In genomic region chr2:158989165-158989564, GRCh38 we compare ENCODE assay signal across 16 cellular contexts. TPM values are rescaled to one million over a fixed set of nuclear protein-coding genes. Genes with fewer than 3 reads are reported as not detected.
DNase-seq lines count a peak whose midpoint lies in the region; ATAC-seq, FAIRE-seq and TF ChIP-seq lines count a peak whose summit lies in the region.
"Had no signal": no experiment of that assay in that cellular context is flagged by ENCODE, and none has a peak within 500 bp of the region (broad histone marks: within the 10 kb centered on the region; RNA-seq: fewer than 3 reads in every experiment).

No MANE protein-coding gene starts in this region.

- no peak overlapping the region for H3K4me3 ChIP-seq in HepG2 (replicated peaks in 1 of 3; ENCODE audit: insufficient read depth in 1 of 3, low read depth in 2 of 3, low read length in 3 of 3)
- H3K4me3 ChIP-seq in right lobe of liver: no peak overlapping the region

- WGBS in HepG2 (ENCODE audit: low lambda C conversion rate): 56% methylated on average over 5 of the region's 5 CpGs
- WGBS in right lobe of liver (ENCODE audit: insufficient coverage, low coverage, low lambda C conversion rate, missing lambda C conversion rate): 98% methylated on average over 4 of the region's 5 CpGs

- ATAC-seq in HepG2: no peak; the same call in 2 of the 3 replicates
- no peak for ATAC-seq in right lobe of liver
- ATAC-seq in GM18498 (IDR thresholded peaks at IDR 0.05; ENCODE audit: unreplicated experiment): no peak

- no peak for TF ChIP-seq CTCF in HepG2 (CRISPR knock-in tag; IDR thresholded peaks at IDR 0.05)
- TF ChIP-seq CTCF in right lobe of liver (IDR thresholded peaks at IDR 0.05): no peak
- no peak for TF ChIP-seq CTCF in RWPE1 (conservative IDR thresholded peaks at IDR 0.05; ENCODE audit: low read depth)
- TF ChIP-seq CTCF in D721Med (IDR thresholded peaks at IDR 0.05; ENCODE audit: insufficient read depth, missing control alignments): no peak

- POLR2A ChIA-PET in HepG2 (lab: Yijun Ruan, JAX): interaction anchor here (0.8 kb wide), 1 partner anchor 10 kb away, joined by 3 read pairs; no protein-coding TSS in a partner anchor
- POLR2A ChIA-PET in RWPE1 (lab: Yijun Ruan, JAX; ENCODE audit: low non-redundant PET): interaction anchor here (0.6 kb wide), 1 partner anchor 18 kb away, joined by 11 read pairs; no protein-coding TSS in a partner anchor

- H3K79me2 ChIP-seq in HepG2 (ENCODE audit: insufficient read depth, low read length): no peaks in the 10 kb centered on the region

- DNase-seq in HepG2 (ENCODE audit: low spot score) (no peak), right lobe of liver (no peak), RWPE1 (ENCODE audit: low spot score) (no peak), head of caudate nucleus (peak in 25 of 42 donors; percentile 19 to 80 (median 39)), HuH-7.5 (ENCODE audit: low spot score) (no peak), D721Med (ENCODE audit: insufficient read length, low spot score) (no peak)
- no peak for DNase-seq in activated CD4-positive, alpha-beta T cell treated with anti-CD3 and anti-CD28 coated beads for 48 hours
- DNase-seq: C1 segment of cervical spinal cord; CD4-positive, alpha-beta T cell; DMS153; EL; HCEC 1CT had no signal

- TF ChIP-seq POLR2A in HepG2 (IDR thresholded peaks at IDR 0.05; ENCODE audit: insufficient read depth in 1 of 2, low read depth in 2 of 2, low read length in 2 of 2) (no peak), right lobe of liver (IDR thresholded peaks at IDR 0.05) (no peak)

- CTCF ChIA-PET in HepG2 (lab: Yijun Ruan, JAX; ENCODE audit: low intra/inter-chr PET ratio, low total read pairs) (no interaction called here), RWPE1 (lab: Yijun Ruan, JAX) (interaction anchor here (0.7 kb wide), 1 partner anchor 22 kb away, joined by 5 read pairs; no protein-coding TSS in a partner anchor)

- peaks cover 9% of the 10 kb centered on the region for H3K4me1 ChIP-seq in HepG2 (ENCODE audit: insufficient read depth, low read length)
- H3K4me1 ChIP-seq in right lobe of liver: peaks cover 0 to 10% (median 0%) of the 10 kb centered on the region in 4 donors

- H3K9ac ChIP-seq in HepG2 (ENCODE audit: insufficient read depth, low read depth, low read length): no peak overlapping the region

- no peak for FAIRE-seq in HepG2 (lab: Jason Lieb, UNC)
- FAIRE-seq in D721Med (lab: Jason Lieb, UNC): no peak
- FAIRE-seq: G401.6, GM12891 had no signal

- no TSS peak for BruUV-seq in HepG2 (replicated peaks; lab: Mats Ljungman, UMichigan)

- H3K27me3 ChIP-seq in HepG2 (ENCODE audit: control insufficient read depth in 1 of 2, insufficient read depth in 2 of 2, low read length in 2 of 2) (no peaks in the 10 kb centered on the region), right lobe of liver (no peaks in the 10 kb centered on the region)

- intact Hi-C loops in HepG2 (cut with micrococcal nuclease; ENCODE audit: unreplicated experiment): no loop called here
- intact Hi-C loops in right lobe of liver (cut with DNase I): no loop called here
- intact Hi-C loops in head of caudate nucleus (cut with DNase I): no loop called here

- no peaks in the 10 kb centered on the region for H4K20me1 ChIP-seq in HepG2 (ENCODE audit: insufficient read depth, low read length)

- H3K4me2 ChIP-seq in HepG2 (ENCODE audit: low read depth, low read length): no peak overlapping the region

- TF ChIP-seq EP300 in HepG2 (IDR thresholded peaks at IDR 0.05; ENCODE audit: low read depth in 2 of 2, low read length in 2 of 2) (no peak), HepG2 (CRISPR knock-in tag; IDR thresholded peaks at IDR 0.05; ENCODE audit: borderline replicate concordance) (no peak)

- H3K9me3 ChIP-seq in HepG2 (ENCODE audit: low read length) (no peaks in the 10 kb centered on the region), right lobe of liver (no peaks in the 10 kb centered on the region)

- no peak overlapping the region for H2AFZ ChIP-seq in HepG2 (ENCODE audit: low read length)

- in situ Hi-C loops in HepG2 (cut with HindIII; ENCODE audit: extremely low pct_ligation_motif_present, low pct_unique_long_range_greater_than_20kb): no loop called here

- H3K27ac ChIP-seq in HepG2 (ENCODE audit: extremely low read length, insufficient read depth, low read length) (no peak overlapping the region), right lobe of liver (no peak overlapping the region), RWPE1 (peak overlapping the region; percentile 98)

- TF ChIP-seq RAD21 in HepG2 (CRISPR knock-in tag; IDR thresholded peaks at IDR 0.05): no peak

- no peaks in the 10 kb centered on the region for H3K36me3 ChIP-seq in HepG2 (replicated peaks in 1 of 2; ENCODE audit: control insufficient read depth in 1 of 2, insufficient read depth in 2 of 2, low read length in 2 of 2)
- no peaks in the 10 kb centered on the region for H3K36me3 ChIP-seq in right lobe of liver

TF ChIP-seq in HepG2, 621 proteins besides CTCF, POLR2A, EP300 and RAD21:
- TF ChIP-seq XRCC5 (optimal IDR thresholded peaks at IDR 0.05; ENCODE audit: low read length): peak; percentile 5
- no peak for TF ChIP-seq ZNF605 (CRISPR knock-in tag; IDR thresholded peaks at IDR 0.05)
- no peak for TF ChIP-seq SRF (IDR thresholded peaks at IDR 0.05; ENCODE audit: low read depth, low read length)
- TF ChIP-seq ZNF331 (CRISPR knock-in tag; IDR thresholded peaks at IDR 0.05): no peak

RNA-seq across cellular contexts. Expression of gene TANC1, which starts 20.7 kb away (rescaled TPM):
- total RNA-seq in HepG2 (2016; rRNA removed; fragmentation: Illumina TruSeq; extraction: Trizol) (2.3 and 2.8 TPM in 2 replicates), right lobe of liver (10 to 100 TPM in 4 of 6 experiments, 1 to 10 TPM in 2; 4.0 to 12.7 (median 11.3) TPM)
- total RNA-seq in HepG2 (2016; cell fraction: cytosol; rRNA removed; fragmentation: Illumina TruSeq; extraction: Trizol; ENCODE audit: low read depth): 1.5 and 2.2 TPM in 2 replicates
- total RNA-seq in HepG2 (2016; cell fraction: insoluble cytoplasmic fraction; rRNA removed; fragmentation: Illumina TruSeq; extraction: Trizol): 2.5 TPM in 2 replicates
- total RNA-seq in HepG2 (2016; cell fraction: membrane; rRNA removed; fragmentation: Illumina TruSeq; extraction: Trizol): 1.1 and 1.3 TPM in 2 replicates
- total RNA-seq in HepG2 (2016; cell fraction: nucleus; rRNA removed; fragmentation: Illumina TruSeq; extraction: Trizol): 7.3 and 8.6 TPM in 2 replicates
- polyA plus RNA-seq in HepG2 (2011; rRNA removed): 4.2 and 5.6 TPM in 2 replicates
- polyA plus RNA-seq in HepG2 (2011; cell fraction: cytosol; rRNA removed): 1.6 and 2.3 TPM in 2 replicates
- polyA plus RNA-seq in HepG2 (2011; cell fraction: nucleus; rRNA removed): 17.5 and 28.5 TPM in 2 replicates
- polyA plus RNA-seq in HepG2 (2012): 0.95 and 1.7 TPM in 2 replicates
- 0.06 and 0.11 TPM in 2 replicates for polyA plus RNA-seq in HepG2 (2016; cell fraction: cytosol; fragmentation: Illumina TruSeq; extraction: Trizol; ENCODE audit: low read depth)
- polyA plus RNA-seq in HepG2 (2016; cell fraction: insoluble cytoplasmic fraction; fragmentation: Illumina TruSeq; extraction: Trizol; ENCODE audit: low read depth): 3.1 and 3.3 TPM in 2 replicates
- 0.24 and 0.40 TPM in 2 replicates for polyA plus RNA-seq in HepG2 (2016; cell fraction: membrane; fragmentation: Illumina TruSeq; extraction: Trizol; ENCODE audit: low read depth)
- polyA plus RNA-seq in HepG2 (2016; cell fraction: nucleus; fragmentation: Illumina TruSeq; extraction: Trizol; ENCODE audit: insufficient read depth, low read depth): 14.6 and 15.1 TPM in 2 replicates
- 10.9 and 62.1 TPM in 2 replicates for polyA minus RNA-seq in HepG2 (2011; rRNA and poly(A)+ RNA removed; ENCODE audit: low replicate concordance)
- polyA minus RNA-seq in HepG2 (2011; cell fraction: cytosol; rRNA and poly(A)+ RNA removed): 2.8 and 3.8 TPM in 2 replicates
- polyA minus RNA-seq in HepG2 (2011; cell fraction: nucleus; rRNA and poly(A)+ RNA removed): 21.4 and 24.6 TPM in 2 replicates
- total RNA-seq: B cell had no signal

Comparison
In these comparisons a context has a peak if more than half of its experiments do, and no peak if none do; other contexts are left out.
1. DNase-seq: peak in head of caudate nucleus (25 of 42); none in HepG2 (single experiment), right lobe of liver (0 of 3), RWPE1 (single experiment), HuH-7.5 (single experiment), D721Med (single experiment) and activated CD4-positive, alpha-beta T cell treated with anti-CD3 and anti-CD28 coated beads for 48 hours (single experiment).